In the genomic region with DNA sequence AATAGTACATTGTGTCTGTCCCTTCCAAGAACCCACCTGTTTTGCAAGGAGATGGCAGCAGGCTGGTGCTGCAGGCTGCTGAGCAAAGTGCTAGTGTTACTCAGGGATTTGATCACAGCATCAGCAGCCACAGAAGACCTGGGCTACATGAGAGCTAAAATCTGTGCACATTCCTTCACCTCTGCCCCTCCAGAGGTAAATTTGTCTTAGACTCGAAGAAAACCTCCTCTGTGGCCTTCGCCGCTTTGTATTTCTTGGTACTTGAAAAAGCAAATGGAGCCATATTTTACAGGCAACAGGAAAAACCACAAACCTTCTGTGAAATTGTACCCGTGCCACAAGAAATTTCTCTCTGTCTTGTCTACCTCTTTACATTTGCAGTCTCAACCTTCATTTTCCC, we compare ENCODE assay signal across 20 cellular contexts.
DNase-seq lines count a peak whose midpoint lies in the region; ATAC-seq and TF ChIP-seq lines count a peak whose summit lies in the region.
"Had no signal": no experiment of that assay in that cellular context is flagged by ENCODE, and none has a peak within 500 bp of the region (broad histone marks: within the 10 kb centered on the region; RNA-seq: fewer than 3 reads in every experiment).

No MANE protein-coding gene starts in this region.

- H2BK5ac ChIP-seq in neuronal stem cell (ENCODE audit: low read length) = no peak overlapping the region

- ATAC-seq in DND-41 (ENCODE audit: insufficient read depth, low read depth) = peak; percentile 42
- ATAC-seq: A549, GM23338 had no signal

- H3K4me2 ChIP-seq in DND-41 (ENCODE audit: insufficient read depth, low read length) (no peak overlapping the region), neuronal stem cell (ENCODE audit: insufficient read depth, low read length, poor library complexity, severe bottlenecking) (no peak overlapping the region)
- H3K4me2 ChIP-seq: A549, GM23338 had no signal

- H2BK15ac ChIP-seq in neuronal stem cell (ENCODE audit: low read length) = no peak overlapping the region

- H3K14ac ChIP-seq in neuronal stem cell (ENCODE audit: low read length) = no peak overlapping the region

- H3K27ac ChIP-seq in DND-41 (ENCODE audit: low read length) (no peak overlapping the region), neuronal stem cell (replicated peaks; ENCODE audit: low read length) (no peak overlapping the region)
- H3K27ac ChIP-seq: A549 had no signal

- H3K36me3 ChIP-seq in DND-41 (ENCODE audit: insufficient read depth, low read length) (no peaks in the 10 kb centered on the region), neuronal stem cell (replicated peaks in 1 of 2; ENCODE audit: control insufficient read depth in 2 of 2, insufficient read depth in 2 of 2, low read length in 2 of 2) (no peaks in the 10 kb centered on the region)
- H3K36me3 ChIP-seq: HAP-1 had no signal

- TF ChIP-seq POLR2A in erythroblast (IDR thresholded peaks at IDR 0.05; ENCODE audit: low read length) = no peak

- H3K79me2 ChIP-seq in DND-41 (ENCODE audit: insufficient read depth, low read length) = no peaks in the 10 kb centered on the region

- no peak for TF ChIP-seq CTCF in DND-41 (IDR thresholded peaks at IDR 0.05; ENCODE audit: borderline replicate concordance, extremely low read depth, low read length, poor library complexity, severe bottlenecking)

- H3K9me3 ChIP-seq in DND-41 (ENCODE audit: insufficient read depth, low read length, severe bottlenecking) (no peaks in the 10 kb centered on the region), neuronal stem cell (replicated peaks in 1 of 2; ENCODE audit: control insufficient read depth in 2 of 2, insufficient read depth in 1 of 2, low read depth in 1 of 2, low read length in 2 of 2) (no peaks in the 10 kb centered on the region)
- H3K9me3 ChIP-seq: A549, HAP-1 had no signal

- H3K4me1 ChIP-seq in DND-41 (ENCODE audit: insufficient read depth, low read length) (peaks cover 6% of the 10 kb centered on the region; the same call in 1 of the 2 replicates), neuronal stem cell (ENCODE audit: control insufficient read depth in 2 of 2, insufficient read depth in 1 of 2, low read depth in 1 of 2, low read length in 2 of 2) (peaks cover 2 to 5% of the 10 kb centered on the region in 2 donors)
- H3K4me1 ChIP-seq: A549, HAP-1 had no signal

- no peak overlapping the region for H3K4me3 ChIP-seq in DND-41 (ENCODE audit: low read depth in 1 of 2, low read length in 2 of 2)
- no peak overlapping the region for H3K4me3 ChIP-seq in neuronal stem cell (ENCODE audit: low read length in 2 of 2)
- H3K4me3 ChIP-seq: A549, GM23338, HAP-1 had no signal

- H4K8ac ChIP-seq in neuronal stem cell (ENCODE audit: low read depth, low read length) = no peak overlapping the region

- H3K18ac ChIP-seq in neuronal stem cell (ENCODE audit: low read length) = no peak overlapping the region

- no peak overlapping the region for H2BK120ac ChIP-seq in neuronal stem cell (ENCODE audit: low read depth, low read length)

- no peak overlapping the region for H2BK12ac ChIP-seq in neuronal stem cell (ENCODE audit: low read length)

- WGBS in neuronal stem cell (ENCODE audit: extremely low coverage in 2 of 2, insufficient read length in 2 of 2, insufficient replicate concordance in 1 of 2), 2 donors = no CpG with 5 or more reads among the region's 4 CpGs

- H3K27me3 ChIP-seq in DND-41 (ENCODE audit: insufficient read depth, low read length, poor library complexity) (no peaks in the 10 kb centered on the region), neuronal stem cell (ENCODE audit: control insufficient read depth in 3 of 3, insufficient read depth in 3 of 3, low read depth in 1 of 3, low read length in 3 of 3) (no peaks in the 10 kb centered on the region)

- no peaks in the 10 kb centered on the region for H4K20me1 ChIP-seq in DND-41 (ENCODE audit: insufficient read depth, low read length)

- no peak overlapping the region for H2AK5ac ChIP-seq in neuronal stem cell (ENCODE audit: low read depth, low read length)

- H2AFZ ChIP-seq in DND-41 (ENCODE audit: low read depth, low read length) (no peak overlapping the region), neuronal stem cell (ENCODE audit: low read length) (peak overlapping the region; percentile 20)
- H2AFZ ChIP-seq: GM23338 had no signal

- no peak overlapping the region for H3K9ac ChIP-seq in DND-41 (ENCODE audit: low read depth, low read length)
- no peak overlapping the region for H3K9ac ChIP-seq in neuronal stem cell (ENCODE audit: low read depth, low read length, poor library complexity)

- no peaks in the 10 kb centered on the region for H3K79me1 ChIP-seq in neuronal stem cell (ENCODE audit: low read depth, low read length)

- no peak overlapping the region for H3K4ac ChIP-seq in neuronal stem cell (ENCODE audit: low read length)

- no peak overlapping the region for H4K91ac ChIP-seq in neuronal stem cell (ENCODE audit: low read depth, low read length, poor library complexity)

- peak; percentile 6 for DNase-seq in DND-41
- peak; percentile 59 for DNase-seq in left kidney (ENCODE audit: low read depth, low spot score)
- DNase-seq in neuronal stem cell (ENCODE audit: low spot score) = no peak
- DNase-seq in DMS53 (lab: John Stamatoyannopoulos, UW) = no peak
- DNase-seq in erythroblast (lab: John Stamatoyannopoulos, UW) = no peak
- no peak for DNase-seq in NCI-H69 (lab: John Stamatoyannopoulos, UW)
- no peak for DNase-seq in GM03348 (ENCODE audit: low spot score)
- DNase-seq: 8988T; ACHN; AML-193; C1 segment of cervical spinal cord; Calu3; CD4-positive, alpha-beta memory T cell; COR-L47; EL; GDM1; HFFc6 had no signal

- H3K23ac ChIP-seq in neuronal stem cell (ENCODE audit: low read depth, low read length, poor library complexity) = no peak overlapping the region

Comparison
In these comparisons a context has a peak if more than half of its experiments do, and no peak if none do; other contexts are left out.
1. DNase-seq: peak in DND-41 (single experiment) and left kidney (single experiment); none in neuronal stem cell (single experiment), DMS53 (single experiment), erythroblast (0 of 2), NCI-H69 (single experiment) and GM03348 (single experiment).